Comparison of ENCODE assay signal across 11 cellular contexts in genomic region chr15:34855893-34856292, GRCh38.
DNase-seq lines count a peak whose midpoint lies in the region; ATAC-seq and TF ChIP-seq lines count a peak whose summit lies in the region.
"Had no signal": no experiment of that assay in that cellular context is flagged by ENCODE, and none has a peak within 500 bp of the region (broad histone marks: within the 10 kb centered on the region; RNA-seq: fewer than 3 reads in every experiment).

No MANE protein-coding gene starts in this region.

- H3K4me1 ChIP-seq in ascending aorta: peaks cover 9 to 30% of the 10 kb centered on the region in 2 donors
- peaks cover 2 to 31% (median 19%) of the 10 kb centered on the region in 12 donors for H3K4me1 ChIP-seq in heart left ventricle
- peaks cover 0 to 9% of the 10 kb centered on the region in 2 donors for H3K4me1 ChIP-seq in uterus

- TF ChIP-seq CTCF in ascending aorta (IDR thresholded peaks at IDR 0.05) (no peak), heart left ventricle (IDR thresholded peaks at IDR 0.05) (no peak), uterus (IDR thresholded peaks at IDR 0.05) (no peak)

- TF ChIP-seq POLR2A in heart left ventricle (IDR thresholded peaks at IDR 0.05) (no peak), uterus (IDR thresholded peaks at IDR 0.05) (no peak)

- no peak for DNase-seq in activated naive CD4-positive, alpha-beta T cell treated with anti-CD3 and anti-CD28 coated beads for 36 hours
- no peak for DNase-seq in activated naive CD4-positive, alpha-beta T cell treated with anti-CD3 and anti-CD28 coated beads, Interleukin-2, amount 50 U/mL, for 16 hours
- peak in 1 of 2 donors; percentile 83 for DNase-seq in ascending aorta (ENCODE audit: low spot score in 2 of 2)
- peak in 2 of 5 donors; percentile 11 to 30 for DNase-seq in heart left ventricle
- peak; percentile 66 for DNase-seq in superior temporal gyrus (ENCODE audit: extremely low spot score)
- DNase-seq in activated CD4-positive, alpha-beta memory T cell treated with anti-CD3 and anti-CD28 coated beads, Interleukin-2, amount 10 ng/mL, durations not matched to agents 7 days and 5 days: no peak
- no peak for DNase-seq in uterus
- DNase-seq: nephron progenitor cell; stimulated activated naive CD4-positive, alpha-beta T cell had no signal

- peaks cover 24% of the 10 kb centered on the region for H3K36me3 Mint-ChIP-seq in activated naive CD4-positive, alpha-beta T cell treated with anti-CD3 and anti-CD28 coated beads for 36 hours (ENCODE audit: low read depth)
- peaks cover 50% of the 10 kb centered on the region for H3K36me3 Mint-ChIP-seq in activated CD4-positive, alpha-beta memory T cell treated with anti-CD3 and anti-CD28 coated beads, Interleukin-2, amount 10 ng/mL, durations not matched to agents 7 days and 5 days (ENCODE audit: low read depth)

- intact Hi-C loops in activated naive CD4-positive, alpha-beta T cell treated with anti-CD3 and anti-CD28 coated beads for 36 hours (cut with micrococcal nuclease): no loop called here
- intact Hi-C loops in ascending aorta (cut with DNase I) (loop anchor here (1.0 kb wide), 2 partner anchors 15 to 46 kb away; no protein-coding TSS in a partner anchor), heart left ventricle (cut with DNase I) (loop anchor here in 2 of 10 donors (5.0 to 10.0 kb wide), 3 partner anchors 61 to 621 kb away; partner anchors contain the start of gene ACTC1 (in 1 of the 2)), uterus (cut with DNase I; ENCODE audit: low total_unique reads) (no loop called here)

- POLR2A ChIA-PET in activated CD4-positive, alpha-beta memory T cell treated with anti-CD3 and anti-CD28 coated beads, Interleukin-2, amount 10 ng/mL, durations not matched to agents 7 days and 5 days (lab: Charles Lee): no interaction called here

- H3K36me3 ChIP-seq in ascending aorta (peaks cover 3 to 12% of the 10 kb centered on the region in 2 donors), heart left ventricle (peaks cover 0 to 59% (median 51%) of the 10 kb centered on the region in 9 donors), uterus (no peaks in the 10 kb centered on the region)

- H3K27ac Mint-ChIP-seq in activated naive CD4-positive, alpha-beta T cell treated with anti-CD3 and anti-CD28 coated beads for 36 hours: peak overlapping the region; percentile 63
- no peak overlapping the region for H3K27ac Mint-ChIP-seq in activated CD4-positive, alpha-beta memory T cell treated with anti-CD3 and anti-CD28 coated beads, Interleukin-2, amount 10 ng/mL, durations not matched to agents 7 days and 5 days
- H3K27ac Mint-ChIP-seq: activated naive CD8-positive, alpha-beta T cell; nephron progenitor cell had no signal

- peak overlapping the region in 1 of 2 donors; percentile 3 for H3K4me3 ChIP-seq in ascending aorta
- no peak overlapping the region for H3K4me3 ChIP-seq in heart left ventricle
- H3K4me3 ChIP-seq in uterus: no peak overlapping the region

- H3K9me3 ChIP-seq in ascending aorta (no peaks in the 10 kb centered on the region), heart left ventricle (no peaks in the 10 kb centered on the region), uterus (no peaks in the 10 kb centered on the region)

- H3K4me1 Mint-ChIP-seq in activated naive CD4-positive, alpha-beta T cell treated with anti-CD3 and anti-CD28 coated beads for 36 hours (ENCODE audit: low read depth): peaks cover 4% of the 10 kb centered on the region
- H3K4me1 Mint-ChIP-seq in activated CD4-positive, alpha-beta memory T cell treated with anti-CD3 and anti-CD28 coated beads, Interleukin-2, amount 10 ng/mL, durations not matched to agents 7 days and 5 days: no peaks in the 10 kb centered on the region
- H3K4me1 Mint-ChIP-seq: nephron progenitor cell had no signal

- peak overlapping the region; percentile 64 to 71 for H3K27ac ChIP-seq in ascending aorta
- peak overlapping the region in 6 of 12 donors; percentile 9 to 32 (median 19) for H3K27ac ChIP-seq in heart left ventricle
- no peak overlapping the region for H3K27ac ChIP-seq in uterus

- no peaks in the 10 kb centered on the region for H3K9me3 Mint-ChIP-seq in activated naive CD4-positive, alpha-beta T cell treated with anti-CD3 and anti-CD28 coated beads for 36 hours
- H3K9me3 Mint-ChIP-seq in activated CD4-positive, alpha-beta memory T cell treated with anti-CD3 and anti-CD28 coated beads, Interleukin-2, amount 10 ng/mL, durations not matched to agents 7 days and 5 days: no peaks in the 10 kb centered on the region
- H3K9me3 Mint-ChIP-seq: nephron progenitor cell had no signal

- H3K27me3 ChIP-seq in ascending aorta (no peaks in the 10 kb centered on the region), heart left ventricle (no peaks in the 10 kb centered on the region), uterus (no peaks in the 10 kb centered on the region)

- CTCF ChIA-PET in activated naive CD4-positive, alpha-beta T cell treated with anti-CD3 and anti-CD28 coated beads for 36 hours (lab: Charles Lee): no interaction called here
- CTCF ChIA-PET in activated CD4-positive, alpha-beta memory T cell treated with anti-CD3 and anti-CD28 coated beads, Interleukin-2, amount 10 ng/mL, durations not matched to agents 7 days and 5 days (lab: Charles Lee): no interaction called here

- no peaks in the 10 kb centered on the region for H3K27me3 Mint-ChIP-seq in activated naive CD4-positive, alpha-beta T cell treated with anti-CD3 and anti-CD28 coated beads for 36 hours (ENCODE audit: low read depth)
- no peaks in the 10 kb centered on the region for H3K27me3 Mint-ChIP-seq in activated CD4-positive, alpha-beta memory T cell treated with anti-CD3 and anti-CD28 coated beads, Interleukin-2, amount 10 ng/mL, durations not matched to agents 7 days and 5 days
- H3K27me3 Mint-ChIP-seq: activated naive CD8-positive, alpha-beta T cell had no signal

- no peak overlapping the region for H3K4me3 Mint-ChIP-seq in activated naive CD4-positive, alpha-beta T cell treated with anti-CD3 and anti-CD28 coated beads for 36 hours
- no peak overlapping the region for H3K4me3 Mint-ChIP-seq in activated CD4-positive, alpha-beta memory T cell treated with anti-CD3 and anti-CD28 coated beads, Interleukin-2, amount 10 ng/mL, durations not matched to agents 7 days and 5 days
- H3K4me3 Mint-ChIP-seq: activated naive CD8-positive, alpha-beta T cell; nephron progenitor cell had no signal

- ATAC-seq in heart left ventricle (peak; percentile 82 to 87 (median 86)), GM18520 (IDR thresholded peaks at IDR 0.05; ENCODE audit: unreplicated experiment) (no peak)

Comparison
In these comparisons a context has a peak if more than half of its experiments do, and no peak if none do; other contexts are left out.
1. H3K27ac ChIP-seq: peak in ascending aorta (2 of 2); none in uterus (0 of 2).